1 cellular context compared by ENCODE assay signal in genomic region chr11:6201486-6201885, GRCh38.
TF ChIP-seq lines count a peak whose summit lies in the region.

No MANE protein-coding gene starts in this region.

TF ChIP-seq in GM12878, 131 proteins besides CTCF, POLR2A, EP300 and RAD21:
- TF ChIP-seq GATAD2B (conservative IDR thresholded peaks at IDR 0.05; ENCODE audit: low read depth) (no peak), ESRRA (IDR thresholded peaks at IDR 0.05; ENCODE audit: low read length) (no peak), CREM (IDR thresholded peaks at IDR 0.05; ENCODE audit: low read depth) (no peak), YY1 (IDR thresholded peaks at IDR 0.05; ENCODE audit: low read depth, low read length) (no peak), IRF4 (IDR thresholded peaks at IDR 0.05; ENCODE audit: low read depth, low read length) (no peak), ZBTB33 (IDR thresholded peaks at IDR 0.05) (no peak), RCOR1 (conservative IDR thresholded peaks at IDR 0.05; ENCODE audit: low read depth, low read length) (no peak), STAT3 (IDR thresholded peaks at IDR 0.05; ENCODE audit: low read depth, low read length) (no peak), JUND (IDR thresholded peaks at IDR 0.05; ENCODE audit: low read depth, low read length) (no peak), BCL11A (IDR thresholded peaks at IDR 0.05; ENCODE audit: low read depth, low read length) (no peak), CHD4 (IDR thresholded peaks at IDR 0.05) (no peak), NR2C1 (IDR thresholded peaks at IDR 0.05) (no peak), KDM1A (IDR thresholded peaks at IDR 0.05; ENCODE audit: borderline replicate concordance) (no peak), ZNF384 (IDR thresholded peaks at IDR 0.05; ENCODE audit: borderline replicate concordance, low read depth, low read length) (no peak), RUNX3 (IDR thresholded peaks at IDR 0.05; ENCODE audit: low read length) (no peak), SMAD5 (IDR thresholded peaks at IDR 0.05; ENCODE audit: low read depth) (no peak), BHLHE40 (IDR thresholded peaks at IDR 0.05; ENCODE audit: borderline replicate concordance in 1 of 2, low read depth in 2 of 2, low read length in 1 of 2) (no peak)
- TF ChIP-seq, protein P1, sequence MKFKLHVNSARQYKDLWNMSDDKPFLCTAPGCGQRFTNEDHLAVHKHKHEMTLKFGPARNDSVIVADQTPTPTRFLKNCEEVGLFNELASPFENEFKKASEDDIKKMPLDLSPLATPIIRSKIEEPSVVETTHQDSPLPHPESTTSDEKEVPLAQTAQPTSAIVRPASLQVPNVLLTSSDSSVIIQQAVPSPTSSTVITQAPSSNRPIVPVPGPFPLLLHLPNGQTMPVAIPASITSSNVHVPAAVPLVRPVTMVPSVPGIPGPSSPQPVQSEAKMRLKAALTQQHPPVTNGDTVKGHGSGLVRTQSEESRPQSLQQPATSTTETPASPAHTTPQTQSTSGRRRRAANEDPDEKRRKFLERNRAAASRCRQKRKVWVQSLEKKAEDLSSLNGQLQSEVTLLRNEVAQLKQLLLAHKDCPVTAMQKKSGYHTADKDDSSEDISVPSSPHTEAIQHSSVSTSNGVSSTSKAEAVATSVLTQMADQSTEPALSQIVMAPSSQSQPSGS (IDR thresholded peaks at IDR 0.05; ENCODE audit: low read length), result no peak
- TF ChIP-seq, protein P2, sequence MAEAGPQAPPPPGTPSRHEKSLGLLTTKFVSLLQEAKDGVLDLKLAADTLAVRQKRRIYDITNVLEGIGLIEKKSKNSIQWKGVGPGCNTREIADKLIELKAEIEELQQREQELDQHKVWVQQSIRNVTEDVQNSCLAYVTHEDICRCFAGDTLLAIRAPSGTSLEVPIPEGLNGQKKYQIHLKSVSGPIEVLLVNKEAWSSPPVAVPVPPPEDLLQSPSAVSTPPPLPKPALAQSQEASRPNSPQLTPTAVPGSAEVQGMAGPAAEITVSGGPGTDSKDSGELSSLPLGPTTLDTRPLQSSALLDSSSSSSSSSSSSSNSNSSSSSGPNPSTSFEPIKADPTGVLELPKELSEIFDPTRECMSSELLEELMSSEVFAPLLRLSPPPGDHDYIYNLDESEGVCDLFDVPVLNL (IDR thresholded peaks at IDR 0.05; ENCODE audit: low read depth, low read length), result no peak
- TF ChIP-seq, protein P3, sequence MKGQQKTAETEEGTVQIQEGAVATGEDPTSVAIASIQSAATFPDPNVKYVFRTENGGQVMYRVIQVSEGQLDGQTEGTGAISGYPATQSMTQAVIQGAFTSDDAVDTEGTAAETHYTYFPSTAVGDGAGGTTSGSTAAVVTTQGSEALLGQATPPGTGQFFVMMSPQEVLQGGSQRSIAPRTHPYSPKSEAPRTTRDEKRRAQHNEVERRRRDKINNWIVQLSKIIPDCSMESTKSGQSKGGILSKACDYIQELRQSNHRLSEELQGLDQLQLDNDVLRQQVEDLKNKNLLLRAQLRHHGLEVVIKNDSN (IDR thresholded peaks at IDR 0.05; ENCODE audit: borderline replicate concordance, extremely low read length, insufficient read depth, low read depth, low read length), result no peak
